7 cellular contexts compared by ENCODE assay signal in the genomic region with DNA sequence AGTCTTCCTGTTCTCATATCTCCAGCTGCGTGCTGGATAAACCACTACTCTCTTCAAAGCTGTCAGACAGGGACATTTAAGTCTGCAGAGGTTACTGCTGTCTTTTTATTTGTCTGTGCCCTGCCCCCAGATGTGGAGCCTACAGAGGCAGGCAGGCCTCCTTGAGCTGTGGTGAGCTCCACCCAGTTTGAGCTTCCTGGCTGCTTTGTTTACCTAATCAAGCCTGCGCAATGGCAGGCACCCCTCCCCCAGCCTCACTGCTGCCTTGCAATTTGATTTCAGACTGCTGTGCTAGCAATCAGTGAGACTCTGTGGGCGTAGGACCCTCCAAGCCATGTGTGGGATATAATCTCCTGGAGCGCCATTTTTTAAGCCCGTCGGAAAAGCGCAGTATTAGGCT.
DNase-seq lines count a peak whose midpoint lies in the region; ATAC-seq and TF ChIP-seq lines count a peak whose summit lies in the region.
"Not testable (repeated sequence)": the region's sequence is repeated elsewhere in the genome, so short reads cannot be mapped to it uniquely, and the experiment has no call there.

No MANE protein-coding gene starts in this region.

- H3K27me3 ChIP-seq in HUES48 (ENCODE audit: control insufficient read depth, insufficient read depth, low read length); WERI-Rb-1 (ENCODE audit: insufficient read depth, low read depth, severe bottlenecking); lower lobe of right lung (ENCODE audit: low read depth); spleen (replicated peaks in 1 of 7): not testable (repeated sequence)

- 0 out of 2 replicates have a peak overlapping the region, but pooled peaks have one; percentile 13 for H3K4me3 ChIP-seq in HUES48 (ENCODE audit: low read depth, low read length)
- not testable (repeated sequence) for H3K4me3 ChIP-seq in WERI-Rb-1 (ENCODE audit: low read depth, low read length); lower lobe of right lung
- peak overlapping the region in 1 of 8 donors; percentile 31 for H3K4me3 ChIP-seq in spleen

- TF ChIP-seq CTCF in RWPE1 (conservative IDR thresholded peaks at IDR 0.05; ENCODE audit: low read depth); WERI-Rb-1 (IDR thresholded peaks at IDR 0.05; ENCODE audit: low read depth, low read length); lower lobe of right lung (IDR thresholded peaks at IDR 0.05); spleen (IDR thresholded peaks at IDR 0.05 in 8 of 11, conservative IDR thresholded peaks at IDR 0.05 in 3 of 11): not testable (repeated sequence)

- not testable (repeated sequence) for TF ChIP-seq POLR2A in spleen (IDR thresholded peaks at IDR 0.05)

- not testable (repeated sequence) for H3K27ac ChIP-seq in HUES48 (ENCODE audit: low read depth, low read length); WERI-Rb-1; lower lobe of right lung
- peak overlapping the region; percentile 15; the same call in 1 of the 2 replicates for H3K27ac ChIP-seq in RWPE1
- H3K27ac ChIP-seq in spleen = peak overlapping the region in 3 of 8 donors; percentile 48 to 79 (median 72)

- POLR2A ChIA-PET in RWPE1 (lab: Yijun Ruan, JAX; ENCODE audit: low non-redundant PET) = not testable (repeated sequence)

- not testable (repeated sequence) for H3K36me3 ChIP-seq in HUES48 (ENCODE audit: control insufficient read depth, insufficient read depth, low read length); WERI-Rb-1; lower lobe of right lung; spleen

- H3K9ac ChIP-seq in HUES48 (ENCODE audit: low read depth, low read length) = not testable (repeated sequence)

- H3K4me1 ChIP-seq in HUES48 (ENCODE audit: control insufficient read depth, insufficient read depth, low read length); lower lobe of right lung; spleen: not testable (repeated sequence)

- H3K9me3 ChIP-seq in HUES48 (ENCODE audit: control insufficient read depth, insufficient read depth, low read length); WERI-Rb-1 (ENCODE audit: severe bottlenecking); lower lobe of right lung: not testable (repeated sequence)
- peaks cover 0 to 18% (median 3%) of the 10 kb centered on the region in 8 donors for H3K9me3 ChIP-seq in spleen

- CTCF ChIA-PET in RWPE1 (lab: Yijun Ruan, JAX) = not testable (repeated sequence)

- intact Hi-C loops in Right ventricle myocardium superior (cut with DNase I); lower lobe of right lung (cut with DNase I); spleen (cut with DNase I; ENCODE audit: low total_unique reads): not testable (repeated sequence)

- peak; percentile 67 for DNase-seq in DMS53 (lab: John Stamatoyannopoulos, UW)
- not testable (repeated sequence) for DNase-seq in RWPE1 (ENCODE audit: low spot score)
- DNase-seq in WERI-Rb-1 = peak; percentile 13
- peak; percentile 36 for DNase-seq in Right ventricle myocardium superior
- peak; percentile 50 for DNase-seq in lower lobe of right lung
- DNase-seq in spleen = peak; percentile 79

- WGBS in spleen, 5 donors = 72 to 84% (median 79%) methylated on average over 6 to 7 of the region's 7 CpGs

- not testable (repeated sequence) for ATAC-seq in Right ventricle myocardium superior (ENCODE audit: poor library complexity); lower lobe of right lung
